Comparison of ENCODE assay signal across 8 cellular contexts in genomic region chr13:52405767-52406494, GRCh38. TPM values are rescaled to one million over a fixed set of nuclear protein-coding genes. Genes with fewer than 3 reads are reported as not detected.
DNase-seq lines count a peak whose midpoint lies in the region; ATAC-seq, FAIRE-seq and TF ChIP-seq lines count a peak whose summit lies in the region.

THSD1 (minus strand) TSS chr13:52406172; CDS start chr13:52402600, 3,572 bp downstream.

- DNase-seq in NCI-H526 treated with DMSO at 0.1 percent for 48 hours (lab: John Stamatoyannopoulos, UW) (peak; percentile 28), astrocyte (ENCODE audit: low read depth) (peak; percentile 36), hepatic stellate cell (ENCODE audit: low spot score) (peak; percentile 55), renal cortical epithelial cell (ENCODE audit: low read depth) (no peak), COLO829 (ENCODE audit: low spot score) (no peak)

- peaks cover 22 to 48% (median 40%) of the 10 kb centered on the region in 10 experiments for H3K4me1 ChIP-seq in BLaER1 treated with 17β-estradiol and CSF1 and Interleukin-3, amounts not matched to agents 10 nM and 100 nM
- peaks cover 4% of the 10 kb centered on the region for H3K4me1 ChIP-seq in astrocyte (ENCODE audit: insufficient read depth, low read length)

- peak within 1 kb of the TSS; percentile 88 for H3K4me3 Mint-ChIP-seq in astrocyte (ENCODE audit: unreplicated experiment)

- H3K27ac ChIP-seq in BLaER1 treated with 17β-estradiol and CSF1 and Interleukin-3, amounts not matched to agents 10 nM and 100 nM: peak within 1 kb of the TSS in 5 of 11 experiments; percentile 35 to 51 (median 44); a peak in 8 of 22 replicates
- no peak within 1 kb of the TSS for H3K27ac ChIP-seq in astrocyte (ENCODE audit: low read depth, low read length)

- H3K9ac ChIP-seq in BLaER1 treated with 17β-estradiol and CSF1 and Interleukin-3, amounts not matched to agents 10 nM and 100 nM: peak within 1 kb of the TSS; percentile 48 to 76 (median 71)
- H3K9ac ChIP-seq in astrocyte (ENCODE audit: low read length): peak within 1 kb of the TSS; percentile 78

- H3K4me1 Mint-ChIP-seq in astrocyte (ENCODE audit: low read depth, unreplicated experiment): no peaks in the 10 kb centered on the region

- H3K36me3 Mint-ChIP-seq in astrocyte (ENCODE audit: low read depth, unreplicated experiment): peaks cover 14% of the 10 kb centered on the region

- peak within 1 kb of the TSS; percentile 62 for H3K27ac Mint-ChIP-seq in astrocyte (ENCODE audit: unreplicated experiment)

- no peak for TF ChIP-seq CTCF in astrocyte (IDR thresholded peaks at IDR 0.05; ENCODE audit: insufficient read depth, low read depth, low read length)

- peaks cover 0 to 15% (median 7%) of the 10 kb centered on the region in 11 experiments; a peak in 11 of 22 replicates for H3K9me3 ChIP-seq in BLaER1 treated with 17β-estradiol and CSF1 and Interleukin-3, amounts not matched to agents 10 nM and 100 nM (replicated peaks in 1 of 11)
- no peaks in the 10 kb centered on the region for H3K9me3 ChIP-seq in astrocyte (ENCODE audit: insufficient read depth, low read depth, low read length)

- H3K36me3 ChIP-seq in BLaER1 treated with 17β-estradiol and CSF1 and Interleukin-3, amounts not matched to agents 10 nM and 100 nM: peaks cover 4 to 31% (median 20%) of the 10 kb centered on the region in 11 experiments; a peak in 16 of 22 replicates
- H3K36me3 ChIP-seq in astrocyte (ENCODE audit: insufficient read depth, low read length): no peaks in the 10 kb centered on the region

- H3K27me3 Mint-ChIP-seq in astrocyte (ENCODE audit: low read depth, unreplicated experiment): peaks cover 2% of the 10 kb centered on the region

- ATAC-seq in GM19023 (IDR thresholded peaks at IDR 0.05; ENCODE audit: unreplicated experiment): peak; percentile 68
- no peak for ATAC-seq in GM21381 (IDR thresholded peaks at IDR 0.05; ENCODE audit: unreplicated experiment)

- no peaks in the 10 kb centered on the region for H4K20me1 ChIP-seq in BLaER1 treated with 17β-estradiol and CSF1 and Interleukin-3, amounts not matched to agents 10 nM and 100 nM
- no peaks in the 10 kb centered on the region for H4K20me1 ChIP-seq in astrocyte (ENCODE audit: insufficient read depth, low read length)

- H2AFZ ChIP-seq in astrocyte (ENCODE audit: low read depth, low read length): peak within 1 kb of the TSS; percentile 78

- peaks cover 8 to 25% (median 20%) of the 10 kb centered on the region in 11 experiments; a peak in 21 of 22 replicates for H3K27me3 ChIP-seq in BLaER1 treated with 17β-estradiol and CSF1 and Interleukin-3, amounts not matched to agents 10 nM and 100 nM
- H3K27me3 ChIP-seq in astrocyte (ENCODE audit: insufficient read depth, low read length): no peaks in the 10 kb centered on the region

- FAIRE-seq in astrocyte (lab: Jason Lieb, UNC): no peak

- peaks cover 5% of the 10 kb centered on the region for H3K79me2 ChIP-seq in astrocyte (ENCODE audit: insufficient read depth, low read length)

- no peaks in the 10 kb centered on the region for H3K9me3 Mint-ChIP-seq in astrocyte (ENCODE audit: unreplicated experiment)

- peak within 1 kb of the TSS; percentile 53 to 76 (median 64) for H3K4me3 ChIP-seq in BLaER1 treated with 17β-estradiol and CSF1 and Interleukin-3, amounts not matched to agents 10 nM and 100 nM
- H3K4me3 ChIP-seq in astrocyte (ENCODE audit: insufficient read depth, low read depth, low read length): peak within 1 kb of the TSS; percentile 82

- peak within 1 kb of the TSS; percentile 88 to 100 (median 99) for H3K4me2 ChIP-seq in BLaER1 treated with 17β-estradiol and CSF1 and Interleukin-3, amounts not matched to agents 10 nM and 100 nM
- peak within 1 kb of the TSS; percentile 90 for H3K4me2 ChIP-seq in astrocyte (ENCODE audit: low read length)

RNA-seq across cellular contexts. Expression of gene THSD1, which starts in this region (rescaled TPM):
- total RNA-seq in astrocyte (14.4 and 18.7 TPM in 2 replicates), renal cortical epithelial cell (12.0 and 18.9 TPM in 2 replicates)

Comparison
In these comparisons a context has a peak if more than half of its experiments do, and no peak if none do; other contexts are left out.
1. DNase-seq: peak in NCI-H526 treated with DMSO at 0.1 percent for 48 hours (single experiment), astrocyte (single experiment) and hepatic stellate cell (single experiment); none in renal cortical epithelial cell (single experiment) and COLO829 (single experiment).